In genomic region chr19:45886427-45887310, GRCh38 we compare ENCODE assay signal across 1 cellular context.
TF ChIP-seq lines count a peak whose summit lies in the region.

No MANE protein-coding gene starts in this region.

TF ChIP-seq in K562, 482 proteins besides CTCF, POLR2A, EP300 and RAD21 (continued from another document and continues in another):
- TF ChIP-seq ZMIZ1 (IDR thresholded peaks at IDR 0.05; ENCODE audit: low read depth in 2 of 2, low read length in 2 of 2) (no peak), DPF2 (IDR thresholded peaks at IDR 0.05) (no peak), SMC3 (conservative IDR thresholded peaks at IDR 0.05; ENCODE audit: insufficient read depth, low read depth, low read length) (no peak), GATAD2B (IDR thresholded peaks at IDR 0.05; ENCODE audit: borderline replicate concordance) (no peak), ZNF224 (CRISPR knock-in tag; IDR thresholded peaks at IDR 0.05) (no peak), ZKSCAN3 (CRISPR knock-in tag; IDR thresholded peaks at IDR 0.05) (no peak), HDAC3 (IDR thresholded peaks at IDR 0.05; ENCODE audit: borderline replicate concordance, partially characterized antibody) (peak; percentile 47), ZNF274 (IDR thresholded peaks at IDR 0.05; ENCODE audit: borderline replicate concordance, low read depth, low read length) (no peak), MYC (IDR thresholded peaks at IDR 0.05; ENCODE audit: low read depth, low read length) (no peak; the same call in 1 of the 2 replicates), MYC (CRISPR knock-in tag; IDR thresholded peaks at IDR 0.05; ENCODE audit: borderline replicate concordance, low read depth) (0 out of 2 replicates have a peak, but pooled peaks have one; percentile 10), ZNF668 (CRISPR knock-in tag; IDR thresholded peaks at IDR 0.05) (no peak), CEBPZ (IDR thresholded peaks at IDR 0.05; ENCODE audit: borderline replicate concordance, low read depth, low read length) (no peak), CBFB (CRISPR knock-in tag; IDR thresholded peaks at IDR 0.05) (no peak), ZNF41 (CRISPR knock-in tag; conservative IDR thresholded peaks at IDR 0.05) (no peak), PHB (CRISPR knock-in tag; IDR thresholded peaks at IDR 0.05) (no peak), ARID4B (CRISPR knock-in tag; IDR thresholded peaks at IDR 0.05) (peak; percentile 50; the same call in 1 of the 2 replicates), NCOA1 (IDR thresholded peaks at IDR 0.05; ENCODE audit: low read depth) (no peak), BMI1 (IDR thresholded peaks at IDR 0.05; ENCODE audit: low read length) (no peak), ESRRA (IDR thresholded peaks at IDR 0.05; ENCODE audit: borderline replicate concordance, low read depth) (peak; percentile 54), HDAC6 (IDR thresholded peaks at IDR 0.05; ENCODE audit: low read depth, low read length) (no peak), ZNF12 (CRISPR knock-in tag; IDR thresholded peaks at IDR 0.05) (no peak)
- TF ChIP-seq, protein P1, sequence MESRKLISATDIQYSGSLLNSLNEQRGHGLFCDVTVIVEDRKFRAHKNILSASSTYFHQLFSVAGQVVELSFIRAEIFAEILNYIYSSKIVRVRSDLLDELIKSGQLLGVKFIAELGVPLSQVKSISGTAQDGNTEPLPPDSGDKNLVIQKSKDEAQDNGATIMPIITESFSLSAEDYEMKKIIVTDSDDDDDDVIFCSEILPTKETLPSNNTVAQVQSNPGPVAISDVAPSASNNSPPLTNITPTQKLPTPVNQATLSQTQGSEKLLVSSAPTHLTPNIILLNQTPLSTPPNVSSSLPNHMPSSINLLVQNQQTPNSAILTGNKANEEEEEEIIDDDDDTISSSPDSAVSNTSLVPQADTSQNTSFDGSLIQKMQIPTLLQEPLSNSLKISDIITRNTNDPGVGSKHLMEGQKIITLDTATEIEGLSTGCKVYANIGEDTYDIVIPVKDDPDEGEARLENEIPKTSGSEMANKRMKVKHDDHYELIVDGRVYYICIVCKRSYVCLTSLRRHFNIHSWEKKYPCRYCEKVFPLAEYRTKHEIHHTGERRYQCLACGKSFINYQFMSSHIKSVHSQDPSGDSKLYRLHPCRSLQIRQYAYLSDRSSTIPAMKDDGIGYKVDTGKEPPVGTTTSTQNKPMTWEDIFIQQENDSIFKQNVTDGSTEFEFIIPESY (CRISPR knock-in tag; IDR thresholded peaks at IDR 0.05): peak; percentile 41; the same call in 1 of the 2 replicates
- TF ChIP-seq, protein P2, sequence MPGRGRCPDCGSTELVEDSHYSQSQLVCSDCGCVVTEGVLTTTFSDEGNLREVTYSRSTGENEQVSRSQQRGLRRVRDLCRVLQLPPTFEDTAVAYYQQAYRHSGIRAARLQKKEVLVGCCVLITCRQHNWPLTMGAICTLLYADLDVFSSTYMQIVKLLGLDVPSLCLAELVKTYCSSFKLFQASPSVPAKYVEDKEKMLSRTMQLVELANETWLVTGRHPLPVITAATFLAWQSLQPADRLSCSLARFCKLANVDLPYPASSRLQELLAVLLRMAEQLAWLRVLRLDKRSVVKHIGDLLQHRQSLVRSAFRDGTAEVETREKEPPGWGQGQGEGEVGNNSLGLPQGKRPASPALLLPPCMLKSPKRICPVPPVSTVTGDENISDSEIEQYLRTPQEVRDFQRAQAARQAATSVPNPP (IDR thresholded peaks at IDR 0.05; ENCODE audit: borderline replicate concordance, insufficient read depth, insufficient read length): no peak
- TF ChIP-seq, protein P3, sequence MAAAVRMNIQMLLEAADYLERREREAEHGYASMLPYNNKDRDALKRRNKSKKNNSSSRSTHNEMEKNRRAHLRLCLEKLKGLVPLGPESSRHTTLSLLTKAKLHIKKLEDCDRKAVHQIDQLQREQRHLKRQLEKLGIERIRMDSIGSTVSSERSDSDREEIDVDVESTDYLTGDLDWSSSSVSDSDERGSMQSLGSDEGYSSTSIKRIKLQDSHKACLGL (CRISPR knock-in tag; IDR thresholded peaks at IDR 0.05; ENCODE audit: borderline replicate concordance, poor library complexity, severe bottlenecking): no peak
- TF ChIP-seq, protein P4, sequence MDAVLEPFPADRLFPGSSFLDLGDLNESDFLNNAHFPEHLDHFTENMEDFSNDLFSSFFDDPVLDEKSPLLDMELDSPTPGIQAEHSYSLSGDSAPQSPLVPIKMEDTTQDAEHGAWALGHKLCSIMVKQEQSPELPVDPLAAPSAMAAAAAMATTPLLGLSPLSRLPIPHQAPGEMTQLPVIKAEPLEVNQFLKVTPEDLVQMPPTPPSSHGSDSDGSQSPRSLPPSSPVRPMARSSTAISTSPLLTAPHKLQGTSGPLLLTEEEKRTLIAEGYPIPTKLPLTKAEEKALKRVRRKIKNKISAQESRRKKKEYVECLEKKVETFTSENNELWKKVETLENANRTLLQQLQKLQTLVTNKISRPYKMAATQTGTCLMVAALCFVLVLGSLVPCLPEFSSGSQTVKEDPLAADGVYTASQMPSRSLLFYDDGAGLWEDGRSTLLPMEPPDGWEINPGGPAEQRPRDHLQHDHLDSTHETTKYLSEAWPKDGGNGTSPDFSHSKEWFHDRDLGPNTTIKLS (IDR thresholded peaks at IDR 0.05; ENCODE audit: borderline replicate concordance, low read depth): peak; percentile 87
- TF ChIP-seq, protein P5, sequence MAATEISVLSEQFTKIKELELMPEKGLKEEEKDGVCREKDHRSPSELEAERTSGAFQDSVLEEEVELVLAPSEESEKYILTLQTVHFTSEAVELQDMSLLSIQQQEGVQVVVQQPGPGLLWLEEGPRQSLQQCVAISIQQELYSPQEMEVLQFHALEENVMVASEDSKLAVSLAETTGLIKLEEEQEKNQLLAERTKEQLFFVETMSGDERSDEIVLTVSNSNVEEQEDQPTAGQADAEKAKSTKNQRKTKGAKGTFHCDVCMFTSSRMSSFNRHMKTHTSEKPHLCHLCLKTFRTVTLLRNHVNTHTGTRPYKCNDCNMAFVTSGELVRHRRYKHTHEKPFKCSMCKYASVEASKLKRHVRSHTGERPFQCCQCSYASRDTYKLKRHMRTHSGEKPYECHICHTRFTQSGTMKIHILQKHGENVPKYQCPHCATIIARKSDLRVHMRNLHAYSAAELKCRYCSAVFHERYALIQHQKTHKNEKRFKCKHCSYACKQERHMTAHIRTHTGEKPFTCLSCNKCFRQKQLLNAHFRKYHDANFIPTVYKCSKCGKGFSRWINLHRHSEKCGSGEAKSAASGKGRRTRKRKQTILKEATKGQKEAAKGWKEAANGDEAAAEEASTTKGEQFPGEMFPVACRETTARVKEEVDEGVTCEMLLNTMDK (IDR thresholded peaks at IDR 0.05; ENCODE audit: borderline replicate concordance, insufficient read depth, low read depth, low read length, poor library complexity, severe bottlenecking): no peak
- TF ChIP-seq, protein P6, sequence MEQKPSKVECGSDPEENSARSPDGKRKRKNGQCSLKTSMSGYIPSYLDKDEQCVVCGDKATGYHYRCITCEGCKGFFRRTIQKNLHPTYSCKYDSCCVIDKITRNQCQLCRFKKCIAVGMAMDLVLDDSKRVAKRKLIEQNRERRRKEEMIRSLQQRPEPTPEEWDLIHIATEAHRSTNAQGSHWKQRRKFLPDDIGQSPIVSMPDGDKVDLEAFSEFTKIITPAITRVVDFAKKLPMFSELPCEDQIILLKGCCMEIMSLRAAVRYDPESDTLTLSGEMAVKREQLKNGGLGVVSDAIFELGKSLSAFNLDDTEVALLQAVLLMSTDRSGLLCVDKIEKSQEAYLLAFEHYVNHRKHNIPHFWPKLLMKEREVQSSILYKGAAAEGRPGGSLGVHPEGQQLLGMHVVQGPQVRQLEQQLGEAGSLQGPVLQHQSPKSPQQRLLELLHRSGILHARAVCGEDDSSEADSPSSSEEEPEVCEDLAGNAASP (IDR thresholded peaks at IDR 0.05): no peak
- TF ChIP-seq, protein P7, sequence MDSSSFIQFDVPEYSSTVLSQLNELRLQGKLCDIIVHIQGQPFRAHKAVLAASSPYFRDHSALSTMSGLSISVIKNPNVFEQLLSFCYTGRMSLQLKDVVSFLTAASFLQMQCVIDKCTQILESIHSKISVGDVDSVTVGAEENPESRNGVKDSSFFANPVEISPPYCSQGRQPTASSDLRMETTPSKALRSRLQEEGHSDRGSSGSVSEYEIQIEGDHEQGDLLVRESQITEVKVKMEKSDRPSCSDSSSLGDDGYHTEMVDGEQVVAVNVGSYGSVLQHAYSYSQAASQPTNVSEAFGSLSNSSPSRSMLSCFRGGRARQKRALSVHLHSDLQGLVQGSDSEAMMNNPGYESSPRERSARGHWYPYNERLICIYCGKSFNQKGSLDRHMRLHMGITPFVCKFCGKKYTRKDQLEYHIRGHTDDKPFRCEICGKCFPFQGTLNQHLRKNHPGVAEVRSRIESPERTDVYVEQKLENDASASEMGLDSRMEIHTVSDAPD (CRISPR knock-in tag; IDR thresholded peaks at IDR 0.05): no peak
- TF ChIP-seq, protein P8, sequence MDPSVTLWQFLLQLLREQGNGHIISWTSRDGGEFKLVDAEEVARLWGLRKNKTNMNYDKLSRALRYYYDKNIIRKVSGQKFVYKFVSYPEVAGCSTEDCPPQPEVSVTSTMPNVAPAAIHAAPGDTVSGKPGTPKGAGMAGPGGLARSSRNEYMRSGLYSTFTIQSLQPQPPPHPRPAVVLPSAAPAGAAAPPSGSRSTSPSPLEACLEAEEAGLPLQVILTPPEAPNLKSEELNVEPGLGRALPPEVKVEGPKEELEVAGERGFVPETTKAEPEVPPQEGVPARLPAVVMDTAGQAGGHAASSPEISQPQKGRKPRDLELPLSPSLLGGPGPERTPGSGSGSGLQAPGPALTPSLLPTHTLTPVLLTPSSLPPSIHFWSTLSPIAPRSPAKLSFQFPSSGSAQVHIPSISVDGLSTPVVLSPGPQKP (CRISPR knock-in tag; IDR thresholded peaks at IDR 0.05): no peak
